8 cellular contexts compared by ENCODE assay signal in genomic region chr11:119584193-119585037, GRCh38.
DNase-seq lines count a peak whose midpoint lies in the region; ATAC-seq lines count a peak whose summit lies in the region.

No MANE protein-coding gene starts in this region.

- no peaks in the 10 kb centered on the region for H3K36me3 ChIP-seq in neuron (ENCODE audit: insufficient read depth, low read length)

- peaks cover 9% of the 10 kb centered on the region for H3K4me1 ChIP-seq in neuron (ENCODE audit: insufficient read depth, low read length)

- H2AFZ ChIP-seq in neuron (ENCODE audit: low read depth, low read length): peak overlapping the region; percentile 75

- H3K27me3 ChIP-seq in neuron (ENCODE audit: insufficient read depth, low read length): no peaks in the 10 kb centered on the region

- peak overlapping the region; percentile 74 for H3K4me3 ChIP-seq in neuron (ENCODE audit: low read length)

- ATAC-seq in GM21723 (IDR thresholded peaks at IDR 0.05; ENCODE audit: unreplicated experiment): no peak
- ATAC-seq in GM19467 (IDR thresholded peaks at IDR 0.05; ENCODE audit: unreplicated experiment): no peak
- ATAC-seq in GM21528 (IDR thresholded peaks at IDR 0.05; ENCODE audit: low FRiP score, unreplicated experiment): no peak

- peak; percentile 99 for DNase-seq in GF-D8 (lab: John Stamatoyannopoulos, UW)
- peak; percentile 92 for DNase-seq in NCI-H146 (lab: John Stamatoyannopoulos, UW)
- peak; percentile 5 to 9 for DNase-seq in activated CD4-positive, alpha-beta T cell treated with anti-CD3 and anti-CD28 coated beads, Interleukin-2, amount 50 U/mL, for 48 hours
- DNase-seq in globus pallidus (ENCODE audit: low spot score): peak; percentile 78

- no peaks in the 10 kb centered on the region for H3K9me3 ChIP-seq in neuron (ENCODE audit: low read length)

Comparison
In these comparisons a context has a peak if more than half of its experiments do, and no peak if none do; other contexts are left out.
1. DNase-seq: peak in every context shown above with its lines; median percentile 99 in GF-D8; 92 in NCI-H146; 78 in globus pallidus; 7 in activated CD4-positive, alpha-beta T cell treated with anti-CD3 and anti-CD28 coated beads, Interleukin-2, amount 50 U/mL, for 48 hours.